In the genomic region with DNA sequence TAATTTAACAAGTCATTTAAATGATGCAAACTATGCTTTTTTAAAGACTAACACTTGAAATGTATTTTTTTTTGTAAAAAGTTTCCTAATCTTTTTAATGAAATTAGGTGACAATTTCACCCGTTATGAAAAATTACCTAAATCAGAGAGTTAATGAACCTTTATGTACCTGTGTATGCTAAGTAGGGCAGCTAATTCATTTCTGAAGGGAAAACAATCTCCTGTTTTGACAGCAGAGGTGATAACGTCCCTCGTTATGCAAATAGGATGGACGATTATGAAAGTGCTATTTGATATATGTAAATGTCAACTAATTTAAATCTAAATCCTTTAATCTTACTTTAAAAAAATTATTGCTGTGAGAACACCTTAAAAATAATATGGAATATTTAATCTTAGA, we compare ENCODE assay signal across 19 cellular contexts. TPM values are rescaled to one million over a fixed set of nuclear protein-coding genes. Genes with fewer than 3 reads are reported as not detected.
DNase-seq lines count a peak whose midpoint lies in the region; ATAC-seq and TF ChIP-seq lines count a peak whose summit lies in the region.
"Had no signal": no experiment of that assay in that cellular context is flagged by ENCODE, and none has a peak within 500 bp of the region (broad histone marks: within the 10 kb centered on the region; RNA-seq: fewer than 3 reads in every experiment).

No MANE protein-coding gene starts in this region.

- ATAC-seq in left cardiac atrium (no peak), GM21619 (IDR thresholded peaks at IDR 0.05; ENCODE audit: unreplicated experiment) (no peak)
- ATAC-seq: mucosa of descending colon; stimulated activated naive B cell treated with anti-CD40 and anti-IgM and Interleukin-4, amounts not matched to agents 10 μg/mL and 1 μg/mL and 100 μg/mL, for 72 hours had no signal

- DNase-seq in right atrium auricular region (ENCODE audit: low spot score) (no peak), left cardiac atrium (no peak), adrenal gland (no peak), vagina (ENCODE audit: extremely low spot score in 2 of 2) (no peak), NCI-H510A (lab: John Stamatoyannopoulos, UW) (no peak)
- no peak for DNase-seq in stimulated activated CD4-positive, alpha-beta T cell treated with anti-CD3 and anti-CD28 coated beads, Interleukin-4, amount 100 ng/mL, for 1 hour
- DNase-seq: activated CD4-positive, alpha-beta T cell treated with anti-CD3 and anti-CD28 coated beads for 4 hours; activated CD8-positive, alpha-beta memory T cell treated with anti-CD3 and anti-CD28 coated beads, Interleukin-2, amount 50 U/mL, for 48 hours; activated naive CD4-positive, alpha-beta T cell treated with anti-CD3 and anti-CD28 coated beads for 36 hours; CD8-positive, alpha-beta memory T cell; hypothalamus; mucosa of descending colon; NCI-H187; nucleus accumbens; stimulated activated naive B cell treated with anti-CD40 and anti-IgM and Interleukin-4, amounts not matched to agents 10 μg/mL and 1 μg/mL and 100 μg/mL, for 72 hours had no signal

- no peak for TF ChIP-seq CTCF in right atrium auricular region (IDR thresholded peaks at IDR 0.05)
- TF ChIP-seq CTCF in adrenal gland (IDR thresholded peaks at IDR 0.05), result no peak
- no peak for TF ChIP-seq CTCF in vagina (IDR thresholded peaks at IDR 0.05)

- intact Hi-C loops in left cardiac atrium (cut with DNase I), result no loop called here
- intact Hi-C loops in adrenal gland (cut with DNase I), result no loop called here
- intact Hi-C loops in vagina (cut with DNase I), result no loop called here

- H3K27ac ChIP-seq in right atrium auricular region, result peak overlapping the region; percentile 80 to 83
- peak overlapping the region in 4 of 5 donors; percentile 38 to 89 (median 76) for H3K27ac ChIP-seq in adrenal gland
- H3K27ac ChIP-seq in muscle layer of colon (ENCODE audit: low read depth, low read length), result peak overlapping the region; percentile 22
- peak overlapping the region; percentile 60 for H3K27ac ChIP-seq in vagina

- no peak for TF ChIP-seq POLR2A in adrenal gland (IDR thresholded peaks at IDR 0.05)
- TF ChIP-seq POLR2A in vagina (IDR thresholded peaks at IDR 0.05), result no peak

- peaks cover 0 to 51% of the 10 kb centered on the region in 2 donors for H3K4me1 ChIP-seq in right atrium auricular region
- H3K4me1 ChIP-seq in adrenal gland (replicated peaks in 1 of 2), result peaks cover 44 to 64% of the 10 kb centered on the region in 2 donors
- H3K4me1 ChIP-seq in muscle layer of colon (ENCODE audit: insufficient read depth, low read length), result peaks cover 24% of the 10 kb centered on the region
- no peaks in the 10 kb centered on the region for H3K4me1 ChIP-seq in vagina

- no peak overlapping the region for H3K9ac ChIP-seq in muscle layer of colon (ENCODE audit: low read length)

- H3K36me3 ChIP-seq in right atrium auricular region (peaks cover 9% of the 10 kb centered on the region), adrenal gland (replicated peaks in 1 of 2) (peaks cover 0 to 20% of the 10 kb centered on the region in 2 donors), muscle layer of colon (ENCODE audit: insufficient read depth, low read length) (peaks cover 4% of the 10 kb centered on the region), vagina (no peaks in the 10 kb centered on the region)
- H3K36me3 ChIP-seq: brain microvascular endothelial cell had no signal

- H3K9me3 ChIP-seq in right atrium auricular region (no peaks in the 10 kb centered on the region), adrenal gland (replicated peaks in 1 of 3) (no peaks in the 10 kb centered on the region), muscle layer of colon (ENCODE audit: low read length) (no peaks in the 10 kb centered on the region), vagina (no peaks in the 10 kb centered on the region)
- H3K9me3 ChIP-seq: mucosa of descending colon had no signal

- H3K4me3 ChIP-seq in right atrium auricular region, result no peak overlapping the region
- H3K4me3 ChIP-seq in adrenal gland, result peak overlapping the region in 1 of 4 donors; percentile 46
- H3K4me3 ChIP-seq in muscle layer of colon (ENCODE audit: low read depth in 1 of 2, low read length in 2 of 2), result no peak overlapping the region
- no peak overlapping the region for H3K4me3 ChIP-seq in vagina
- H3K4me3 ChIP-seq: mucosa of descending colon, skin epidermis had no signal

- WGBS in adrenal gland, 4 donors, result 46 to 51% (median 48%) methylated on average over 4 of the region's 4 CpGs

- H3K27me3 ChIP-seq in right atrium auricular region (no peaks in the 10 kb centered on the region), adrenal gland (no peaks in the 10 kb centered on the region), muscle layer of colon (ENCODE audit: control insufficient read depth in 1 of 2, insufficient read depth in 2 of 2, low read length in 2 of 2) (no peaks in the 10 kb centered on the region), vagina (no peaks in the 10 kb centered on the region)
- H3K27me3 ChIP-seq: brain microvascular endothelial cell had no signal

RNA-seq across cellular contexts. Expression of a gene that starts 58.8 kb away (rescaled TPM):
- 10 to 100 TPM; 36.1 to 57.5 TPM for total RNA-seq in right atrium auricular region
- 10 to 100 TPM; 48.3 to 53.7 TPM for total RNA-seq in left cardiac atrium
- total RNA-seq in adrenal gland, result 100 to 1,000 TPM in 2 of 8 donors, 10 to 100 TPM in 6; 43.6 to 172 (median 79.4) TPM
- 10 to 100 TPM; 26.8 to 63.7 (median 36.4) TPM for polyA plus RNA-seq in adrenal gland
- total RNA-seq in vagina, result 22.3 TPM
- total RNA-seq: activated naive CD4-positive, alpha-beta T cell treated with anti-CD3 and anti-CD28 coated beads for 36 hours had no signal
- polyA plus RNA-seq: CD8-positive, alpha-beta memory T cell had no signal

Comparison
In these comparisons a context has a peak if more than half of its experiments do, and no peak if none do; other contexts are left out.
1. H3K27ac ChIP-seq: peak in every context shown above with its lines; median percentile 82 in right atrium auricular region; 76 in adrenal gland; 60 in vagina; 22 in muscle layer of colon.